Comparison of ENCODE assay signal across 27 cellular contexts in the genomic region with DNA sequence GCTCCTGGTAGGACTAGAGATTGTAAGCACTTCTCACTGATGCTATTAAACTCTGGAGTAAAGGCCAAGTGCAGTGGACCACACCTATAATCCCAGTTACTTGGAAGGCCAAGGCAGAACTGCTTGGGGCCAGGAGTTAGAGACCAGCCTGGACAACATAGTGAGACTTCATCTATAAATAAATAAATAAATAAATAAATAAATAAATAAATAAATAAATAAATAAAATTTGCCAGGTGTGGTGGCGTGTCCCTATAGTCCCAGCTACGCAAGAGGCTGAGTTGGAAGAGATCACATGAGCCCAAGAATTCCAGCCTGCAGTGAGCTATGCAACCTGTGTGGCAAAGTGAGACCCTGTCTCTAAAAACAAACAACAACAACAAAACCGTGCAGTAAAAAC.
"Had no signal": no experiment of that assay in that cellular context is flagged by ENCODE, and none has a peak within 500 bp of the region (broad histone marks: within the 10 kb centered on the region; RNA-seq: fewer than 3 reads in every experiment).

No MANE protein-coding gene starts in this region.

- H3K9me3 ChIP-seq: stomach, suprapubic skin, testis, thoracic aorta, thyroid gland, tibial artery, tibial nerve, transverse colon, upper lobe of left lung, upper lobe of right lung, uterus, vagina had no signal

- DNase-seq: stimulated activated CD4-positive, alpha-beta T cell treated with anti-CD3 and anti-CD28 coated beads, Interleukin-2, amount 100 ng/mL, for 48 hours; stimulated activated CD4-positive, alpha-beta T cell treated with anti-CD3 and anti-CD28 coated beads, Interleukin-4, amount 100 ng/mL, for 1 hour; stimulated activated CD4-positive, alpha-beta T cell treated with anti-CD3 and anti-CD28 coated beads, Interleukin-4, amount 100 ng/mL, for 24 hours; stimulated activated CD4-positive, alpha-beta T cell treated with anti-CD3 and anti-CD28 coated beads, Interleukin-4, amount 100 ng/mL, for 4 hours; stimulated activated CD8-positive, alpha-beta memory T cell treated with anti-CD3 and anti-CD28 coated beads, Interleukin-4, amount 100 ng/mL, for 48 hours; stimulated activated naive B cell treated with anti-CD40 and anti-IgM and Interleukin-4, amounts not matched to agents 10 μg/mL and 1 μg/mL and 100 μg/mL, for 72 hours; stimulated activated naive CD4-positive, alpha-beta T cell; stimulated activated naive CD4-positive, alpha-beta T cell treated with Interleukin-2 at 50 U/mL for 16 hours; stimulated activated naive CD8-positive, alpha-beta T cell treated with anti-CD3 and anti-CD28 coated beads, Interleukin-15, amount 100 ng/mL, for 72 hours; stimulated activated naive CD8-positive, alpha-beta T cell treated with anti-CD3 and anti-CD28 coated beads, Interleukin-15, Interleukin-2, amounts not matched to agents 100 U/mL and 50 U/mL, for 24 hours; stomach; substantia nigra; testis; thyroid gland; tibial artery; transverse colon; trophoblast cell; upper lobe of left lung; upper lobe of right lung; uterus had no signal

- ATAC-seq: stimulated activated effector memory CD8-positive, alpha-beta T cell treated with anti-CD3 and anti-CD28 coated beads, Interleukin-12 subunit alpha, Interleukin-12 subunit beta, amount 100 ng/mL, for 72 hours; stimulated activated memory B cell treated with anti-CD40 and anti-IgM and Interleukin-4, amounts not matched to agents 10 μg/mL and 1 μg/mL and 100 μg/mL, for 72 hours; stimulated activated naive B cell treated with anti-CD40 and anti-IgM and Interleukin-4, amounts not matched to agents 10 μg/mL and 1 μg/mL and 100 μg/mL, for 72 hours; stimulated activated naive CD8-positive, alpha-beta T cell treated with anti-CD3 and anti-CD28 coated beads, Interleukin-15, amount 100 ng/mL, for 72 hours; stimulated activated naive CD8-positive, alpha-beta T cell treated with anti-CD3 and anti-CD28 coated beads, Interleukin-15, Interleukin-2, amounts not matched to agents 100 U/mL and 50 U/mL, for 24 hours; upper lobe of right lung had no signal

- H3K36me3 ChIP-seq: stomach, suprapubic skin, thoracic aorta, thyroid gland, tibial artery, tibial nerve, transverse colon, upper lobe of left lung, upper lobe of right lung, uterus, vagina had no signal

- H3K4me3 ChIP-seq: stomach, suprapubic skin, thoracic aorta, thyroid gland, tibial artery, tibial nerve, transverse colon, upper lobe of left lung, upper lobe of right lung, uterus, vagina had no signal

- H3K27ac ChIP-seq: stomach, suprapubic skin, testis, thoracic aorta, thyroid gland, tibial artery, tibial nerve, transverse colon, upper lobe of left lung, upper lobe of right lung, uterus, vagina had no signal

- H3K4me1 ChIP-seq: stomach, suprapubic skin, testis, thyroid gland, tibial artery, tibial nerve, transverse colon, upper lobe of left lung, upper lobe of right lung, uterus, vagina had no signal

- FAIRE-seq: urothelium cell line had no signal
